In the genomic region with DNA sequence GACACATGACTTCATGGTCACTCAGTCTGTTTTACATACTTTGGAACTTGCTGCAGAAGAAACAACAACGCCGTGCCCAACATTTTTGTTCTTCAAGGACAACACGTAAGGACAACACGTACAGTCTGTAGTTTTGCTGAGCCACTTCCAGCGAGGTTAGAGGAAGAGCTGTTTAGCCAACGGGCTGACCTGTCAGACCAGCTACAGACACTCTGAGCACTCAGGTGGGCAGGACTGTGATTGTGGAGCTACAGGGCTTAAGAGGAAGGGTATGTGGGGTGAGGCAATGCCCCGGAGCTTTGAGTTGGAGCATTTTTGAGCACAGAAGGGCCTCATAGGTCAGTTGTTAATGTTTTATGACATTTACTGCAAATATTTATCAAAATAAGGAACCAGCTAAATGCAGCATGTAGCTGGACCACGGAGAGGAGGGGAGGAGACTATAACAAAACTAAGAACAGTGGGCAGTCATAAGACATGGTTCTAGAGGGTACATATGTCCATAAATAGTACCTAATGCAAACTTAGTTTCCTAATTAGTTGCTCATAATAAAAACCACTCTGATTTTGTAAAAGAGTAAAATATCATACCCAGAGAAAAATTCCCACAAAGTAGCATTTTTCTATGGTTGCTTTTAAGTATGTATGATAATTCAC, we compare ENCODE assay signal across 30 cellular contexts. TPM values are rescaled to one million over a fixed set of nuclear protein-coding genes. Genes with fewer than 3 reads are reported as not detected.
DNase-seq lines count a peak whose midpoint lies in the region; ATAC-seq, FAIRE-seq and TF ChIP-seq lines count a peak whose summit lies in the region.
"Had no signal": no experiment of that assay in that cellular context is flagged by ENCODE, and none has a peak within 500 bp of the region (broad histone marks: within the 10 kb centered on the region; RNA-seq: fewer than 3 reads in every experiment).

No MANE protein-coding gene starts in this region.

- peaks cover 39% of the 10 kb centered on the region for H3K4me1 ChIP-seq in HepG2 (ENCODE audit: insufficient read depth, low read length)
- peaks cover 0 to 1% (median under 1%) of the 10 kb centered on the region in 4 donors for H3K4me1 ChIP-seq in upper lobe of left lung
- H3K4me1 ChIP-seq: HAP-1, SJSA1 had no signal

- no peak overlapping the region for H3K27ac Mint-ChIP-seq in immature natural killer cell
- H3K27ac Mint-ChIP-seq: activated CD4-positive, alpha-beta memory T cell treated with anti-CD3 and anti-CD28 coated beads for 36 hours; activated naive CD8-positive, alpha-beta T cell treated with anti-CD3 and anti-CD28 coated beads, Interleukin-2, amount 50 U/mL, for 24 hours; brain; CD4-positive, alpha-beta T cell; effector memory CD8-positive, alpha-beta T cell; neural progenitor cell; progenitor cell of endocrine pancreas; T-helper 1 cell treated with Interleukin-12 subunit alpha and Interleukin-12 subunit beta and Interleukin-4 antibody, amounts not matched to agents 30 μg/mL and 1 μg/mL, for 36 hours had no signal

- no peaks in the 10 kb centered on the region for H3K4me1 Mint-ChIP-seq in immature natural killer cell
- H3K4me1 Mint-ChIP-seq: activated naive CD8-positive, alpha-beta T cell treated with anti-CD3 and anti-CD28 coated beads, Interleukin-2, amount 50 U/mL, for 24 hours; neural progenitor cell had no signal

- BruUV-seq in HepG2 (replicated peaks; lab: Mats Ljungman, UMichigan), result no TSS peak

- POLR2A ChIA-PET in HepG2 (lab: Yijun Ruan, JAX), result interaction anchor here (0.6 to 1.0 kb wide), 2 partner anchors 25 to 330 kb away, joined by 3 to 5 read pairs; no protein-coding TSS in a partner anchor

- H3K79me2 ChIP-seq in HepG2 (ENCODE audit: insufficient read depth, low read length), result no peaks in the 10 kb centered on the region

- no peaks in the 10 kb centered on the region for H3K36me3 Mint-ChIP-seq in immature natural killer cell
- H3K36me3 Mint-ChIP-seq: activated CD4-positive, alpha-beta memory T cell treated with anti-CD3 and anti-CD28 coated beads for 36 hours; brain; neural progenitor cell had no signal

- H3K36me3 ChIP-seq in HepG2 (replicated peaks in 1 of 2; ENCODE audit: control insufficient read depth in 1 of 2, insufficient read depth in 2 of 2, low read length in 2 of 2) (no peaks in the 10 kb centered on the region), upper lobe of left lung (no peaks in the 10 kb centered on the region), MG63 (peaks cover 5% of the 10 kb centered on the region)
- H3K36me3 ChIP-seq: HAP-1, neural progenitor cell, Peyer's patch, SJSA1, thoracic aorta had no signal

- H3K9ac ChIP-seq in HepG2 (ENCODE audit: insufficient read depth, low read depth, low read length), result no peak overlapping the region
- H3K9ac ChIP-seq: neural progenitor cell had no signal

- ATAC-seq in GM19023 (IDR thresholded peaks at IDR 0.05; ENCODE audit: unreplicated experiment) (peak; percentile 43), HG03571 (IDR thresholded peaks at IDR 0.05; ENCODE audit: unreplicated experiment) (peak; percentile 51), HepG2 (peak; percentile 84), upper lobe of left lung (ENCODE audit: low FRiP score in 2 of 2) (peak; percentile 52 to 89), GM21390 (IDR thresholded peaks at IDR 0.05; ENCODE audit: unreplicated experiment) (no peak)
- ATAC-seq: activated naive CD8-positive, alpha-beta T cell treated with anti-CD3 and anti-CD28 coated beads, Interleukin-2, amount 50 U/mL, for 24 hours; effector memory CD8-positive, alpha-beta T cell had no signal

- intact Hi-C loops in HepG2 (cut with micrococcal nuclease; ENCODE audit: unreplicated experiment), result no loop called here

- no peak for TF ChIP-seq CTCF in HepG2 (CRISPR knock-in tag; IDR thresholded peaks at IDR 0.05)
- TF ChIP-seq CTCF in upper lobe of left lung (IDR thresholded peaks at IDR 0.05), result no peak

- peak overlapping the region; percentile 43 for H3K4me2 ChIP-seq in HepG2 (ENCODE audit: low read depth, low read length)
- H3K4me2 ChIP-seq: neural progenitor cell had no signal

- FAIRE-seq in HepG2 (lab: Jason Lieb, UNC) (no peak), RCC 7860 (lab: Jason Lieb, UNC) (no peak)
- FAIRE-seq: frontal cortex, islet of Langerhans had no signal

- TF ChIP-seq EP300 in HepG2 (IDR thresholded peaks at IDR 0.05; ENCODE audit: low read depth in 2 of 2, low read length in 2 of 2), result no peak
- no peak for TF ChIP-seq EP300 in HepG2 (CRISPR knock-in tag; IDR thresholded peaks at IDR 0.05; ENCODE audit: borderline replicate concordance)
- TF ChIP-seq EP300 in upper lobe of left lung (IDR thresholded peaks at IDR 0.05), result no peak

- H3K27me3 ChIP-seq in HepG2 (ENCODE audit: control insufficient read depth in 1 of 2, insufficient read depth in 2 of 2, low read length in 2 of 2) (no peaks in the 10 kb centered on the region), upper lobe of left lung (no peaks in the 10 kb centered on the region), MG63 (no peaks in the 10 kb centered on the region)
- H3K27me3 ChIP-seq: esophagus muscularis mucosa, Peyer's patch had no signal

- H3K27ac ChIP-seq in HepG2 (ENCODE audit: extremely low read length, insufficient read depth, low read length), result no peak overlapping the region
- H3K27ac ChIP-seq in upper lobe of left lung, result peak overlapping the region in 2 of 4 donors; percentile 9
- H3K27ac ChIP-seq: esophagus muscularis mucosa, neural progenitor cell, SJSA1, thoracic aorta had no signal

- CTCF ChIA-PET in HepG2 (lab: Yijun Ruan, JAX; ENCODE audit: low intra/inter-chr PET ratio, low total read pairs), result no interaction called here

- WGBS in HepG2 (ENCODE audit: low lambda C conversion rate), result 2% methylated on average over 7 of the region's 8 CpGs
- 40 to 60% methylated on average over 8 of the region's 8 CpGs for WGBS in upper lobe of left lung, 2 donors

- DNase-seq in HepG2 (ENCODE audit: low spot score) (no peak), upper lobe of left lung (peak in 1 of 2 donors; percentile 45), MG63 (no peak), RCC 7860 (ENCODE audit: low spot score) (no peak), immature natural killer cell (no peak)
- DNase-seq: activated CD4-positive, alpha-beta memory T cell treated with anti-CD3 and anti-CD28 coated beads for 36 hours; activated naive CD8-positive, alpha-beta T cell treated with anti-CD3 and anti-CD28 coated beads, Interleukin-2, amount 50 U/mL, for 24 hours; CD4-positive, alpha-beta T cell; effector memory CD8-positive, alpha-beta T cell; hippocampal formation; Karpas-422; NCI-H1092; NCI-H2029 treated with DMSO at 0.1 percent for 48 hours; NCI-H446 treated with DMSO at 0.1 percent for 48 hours; NK-92 treated with Interleukin-12 subunit alpha and Interleukin-12 subunit beta, amount 100 ng/mL, for 24 hours; Peyer's patch; stimulated activated CD4-positive, alpha-beta T cell treated with anti-CD3 and anti-CD28 coated beads, Interleukin-1b, Interleukin-23, amount 100 ng/mL, for 48 hours had no signal

- TF ChIP-seq POLR2A in HepG2 (IDR thresholded peaks at IDR 0.05; ENCODE audit: insufficient read depth in 1 of 2, low read depth in 2 of 2, low read length in 2 of 2) (no peak), upper lobe of left lung (IDR thresholded peaks at IDR 0.05) (no peak)

- H2AFZ ChIP-seq in HepG2 (ENCODE audit: low read length), result peak overlapping the region; percentile 63
- H2AFZ ChIP-seq: neural progenitor cell had no signal

- H3K9me3 ChIP-seq in HepG2 (ENCODE audit: low read length), result no peaks in the 10 kb centered on the region
- H3K9me3 ChIP-seq in upper lobe of left lung, result no peaks in the 10 kb centered on the region
- no peaks in the 10 kb centered on the region for H3K9me3 ChIP-seq in MG63
- H3K9me3 ChIP-seq: esophagus muscularis mucosa, HAP-1, Peyer's patch, SJSA1, thoracic aorta had no signal

- H3K4me3 ChIP-seq in HepG2 (replicated peaks in 1 of 3; ENCODE audit: insufficient read depth in 1 of 3, low read depth in 2 of 3, low read length in 3 of 3) (no peak overlapping the region), upper lobe of left lung (no peak overlapping the region), MG63 (no peak overlapping the region)
- H3K4me3 ChIP-seq: esophagus muscularis mucosa, HAP-1, neural progenitor cell, Peyer's patch, SJSA1, thoracic aorta had no signal

- H4K20me1 ChIP-seq in HepG2 (ENCODE audit: insufficient read depth, low read length), result no peaks in the 10 kb centered on the region

- H3K27me3 Mint-ChIP-seq in immature natural killer cell (ENCODE audit: low read depth in 3 of 3), result peaks cover 0 to 5% (median 0%) of the 10 kb centered on the region in 3 donors
- H3K27me3 Mint-ChIP-seq: activated CD4-positive, alpha-beta memory T cell treated with anti-CD3 and anti-CD28 coated beads for 36 hours had no signal

- TF ChIP-seq RAD21 in HepG2 (CRISPR knock-in tag; IDR thresholded peaks at IDR 0.05), result no peak

- H3K4me3 Mint-ChIP-seq in immature natural killer cell, result no peak overlapping the region
- H3K4me3 Mint-ChIP-seq: activated CD4-positive, alpha-beta memory T cell treated with anti-CD3 and anti-CD28 coated beads for 36 hours; activated naive CD8-positive, alpha-beta T cell treated with anti-CD3 and anti-CD28 coated beads, Interleukin-2, amount 50 U/mL, for 24 hours; brain; CD4-positive, alpha-beta T cell; effector memory CD8-positive, alpha-beta T cell; neural progenitor cell; T-helper 1 cell treated with Interleukin-12 subunit alpha and Interleukin-12 subunit beta and Interleukin-4 antibody, amounts not matched to agents 30 μg/mL and 1 μg/mL, for 36 hours had no signal

- H3K9me3 Mint-ChIP-seq in immature natural killer cell, result no peaks in the 10 kb centered on the region
- H3K9me3 Mint-ChIP-seq: activated CD4-positive, alpha-beta memory T cell treated with anti-CD3 and anti-CD28 coated beads for 36 hours; activated naive CD8-positive, alpha-beta T cell treated with anti-CD3 and anti-CD28 coated beads, Interleukin-2, amount 50 U/mL, for 24 hours; brain; CD4-positive, alpha-beta T cell; effector memory CD8-positive, alpha-beta T cell; neural progenitor cell; T-helper 1 cell treated with Interleukin-12 subunit alpha and Interleukin-12 subunit beta and Interleukin-4 antibody, amounts not matched to agents 30 μg/mL and 1 μg/mL, for 36 hours had no signal

- in situ Hi-C loops in HepG2 (cut with HindIII; ENCODE audit: extremely low pct_ligation_motif_present, low pct_unique_long_range_greater_than_20kb), result no loop called here

RNA-seq across cellular contexts. Expression of gene NPC1, which starts 26.3 kb away (rescaled TPM):
- 28.6 and 46.5 TPM in 2 replicates for total RNA-seq in HepG2 (2016; rRNA removed; fragmentation: Illumina TruSeq; extraction: Trizol)
- total RNA-seq in HepG2 (2016; cell fraction: cytosol; rRNA removed; fragmentation: Illumina TruSeq; extraction: Trizol; ENCODE audit: low read depth), result 8.3 and 10.0 TPM in 2 replicates
- 22.8 and 44.6 TPM in 2 replicates for total RNA-seq in HepG2 (2016; cell fraction: insoluble cytoplasmic fraction; rRNA removed; fragmentation: Illumina TruSeq; extraction: Trizol)
- total RNA-seq in HepG2 (2016; cell fraction: membrane; rRNA removed; fragmentation: Illumina TruSeq; extraction: Trizol), result 11.8 and 17.8 TPM in 2 replicates
- total RNA-seq in HepG2 (2016; cell fraction: nucleus; rRNA removed; fragmentation: Illumina TruSeq; extraction: Trizol), result 80.8 and 107 TPM in 2 replicates
- polyA plus RNA-seq in HepG2 (2011; rRNA removed), result 114 and 121 TPM in 2 replicates
- 149 and 162 TPM in 2 replicates for polyA plus RNA-seq in HepG2 (2011; cell fraction: cytosol; rRNA removed)
- polyA plus RNA-seq in HepG2 (2011; cell fraction: nucleus; rRNA removed), result 224 and 235 TPM in 2 replicates
- polyA plus RNA-seq in HepG2 (2012), result 89.5 and 105 TPM in 2 replicates
- 2.8 and 3.1 TPM in 2 replicates for polyA plus RNA-seq in HepG2 (2016; cell fraction: cytosol; fragmentation: Illumina TruSeq; extraction: Trizol; ENCODE audit: low read depth)
- 16.2 and 18.5 TPM in 2 replicates for polyA plus RNA-seq in HepG2 (2016; cell fraction: insoluble cytoplasmic fraction; fragmentation: Illumina TruSeq; extraction: Trizol; ENCODE audit: low read depth)
- 4.5 and 6.4 TPM in 2 replicates for polyA plus RNA-seq in HepG2 (2016; cell fraction: membrane; fragmentation: Illumina TruSeq; extraction: Trizol; ENCODE audit: low read depth)
- polyA plus RNA-seq in HepG2 (2016; cell fraction: nucleus; fragmentation: Illumina TruSeq; extraction: Trizol; ENCODE audit: insufficient read depth, low read depth), result 80.1 and 82.3 TPM in 2 replicates
- polyA minus RNA-seq in HepG2 (2011; rRNA and poly(A)+ RNA removed; ENCODE audit: low replicate concordance), result 256 and 622 TPM in 2 replicates
- polyA minus RNA-seq in HepG2 (2011; cell fraction: cytosol; rRNA and poly(A)+ RNA removed), result 144 and 165 TPM in 2 replicates
- polyA minus RNA-seq in HepG2 (2011; cell fraction: nucleus; rRNA and poly(A)+ RNA removed), result 343 and 354 TPM in 2 replicates
- total RNA-seq in upper lobe of left lung, result 100 to 1,000 TPM; 117 to 437 (median 167) TPM
- total RNA-seq in MG63 (2014; rRNA removed; shearing (Covaris generic); ENCODE audit: low replicate concordance), result 8.5 and 11.1 TPM in 2 replicates
- 10 to 100 TPM; 25.1 to 83.2 (median 47.2) TPM for polyA plus RNA-seq in immature natural killer cell

RNA-seq across cellular contexts. Expression of gene ANKRD29, which starts 50.1 kb away (rescaled TPM):
- total RNA-seq in HepG2 (2016; rRNA removed; fragmentation: Illumina TruSeq; extraction: Trizol) (not detected in 2 replicates), upper lobe of left lung (100 to 1,000 TPM in 2 of 6 donors, 10 to 100 TPM in 4; 50.4 to 150 (median 85.8) TPM)
- 0.30 TPM in 1 of 2 replicates, not detected in the other for total RNA-seq in HepG2 (2016; cell fraction: cytosol; rRNA removed; fragmentation: Illumina TruSeq; extraction: Trizol; ENCODE audit: low read depth)
- total RNA-seq in HepG2 (2016; cell fraction: insoluble cytoplasmic fraction; rRNA removed; fragmentation: Illumina TruSeq; extraction: Trizol), result not detected in 2 replicates
- total RNA-seq in HepG2 (2016; cell fraction: membrane; rRNA removed; fragmentation: Illumina TruSeq; extraction: Trizol), result 0.24 and 0.40 TPM in 2 replicates
- not detected in 2 replicates for total RNA-seq in HepG2 (2016; cell fraction: nucleus; rRNA removed; fragmentation: Illumina TruSeq; extraction: Trizol)
- polyA plus RNA-seq in HepG2 (2011; rRNA removed) (0.05 TPM in 1 of 2 replicates, not detected in the other), immature natural killer cell (under 1 TPM in 1 of 3 donors, not detected in 2; 0.59 TPM)
- 0.05 TPM in 1 of 2 replicates, not detected in the other for polyA plus RNA-seq in HepG2 (2011; cell fraction: cytosol; rRNA removed)
- 0.27 and 0.35 TPM in 2 replicates for polyA plus RNA-seq in HepG2 (2011; cell fraction: nucleus; rRNA removed)
- polyA plus RNA-seq in HepG2 (2012), result not detected in 2 replicates
- polyA plus RNA-seq in HepG2 (2016; cell fraction: cytosol; fragmentation: Illumina TruSeq; extraction: Trizol; ENCODE audit: low read depth), result not detected in 2 replicates
- not detected in 2 replicates for polyA plus RNA-seq in HepG2 (2016; cell fraction: insoluble cytoplasmic fraction; fragmentation: Illumina TruSeq; extraction: Trizol; ENCODE audit: low read depth)
- not detected in 2 replicates for polyA plus RNA-seq in HepG2 (2016; cell fraction: membrane; fragmentation: Illumina TruSeq; extraction: Trizol; ENCODE audit: low read depth)
- polyA plus RNA-seq in HepG2 (2016; cell fraction: nucleus; fragmentation: Illumina TruSeq; extraction: Trizol; ENCODE audit: insufficient read depth, low read depth), result 0.21 and 0.36 TPM in 2 replicates
- polyA minus RNA-seq in HepG2 (2011; rRNA and poly(A)+ RNA removed; ENCODE audit: low replicate concordance), result 20.8 TPM in 1 of 2 replicates, not detected in the other
- not detected in 2 replicates for polyA minus RNA-seq in HepG2 (2011; cell fraction: cytosol; rRNA and poly(A)+ RNA removed)
- polyA minus RNA-seq in HepG2 (2011; cell fraction: nucleus; rRNA and poly(A)+ RNA removed), result 0.64 TPM in 1 of 2 replicates, not detected in the other
- 10.3 and 12.3 TPM in 2 replicates for total RNA-seq in MG63 (2014; rRNA removed; shearing (Covaris generic); ENCODE audit: low replicate concordance)
- total RNA-seq: activated CD4-positive, alpha-beta memory T cell treated with anti-CD3 and anti-CD28 coated beads for 36 hours had no signal
